In the genomic region with DNA sequence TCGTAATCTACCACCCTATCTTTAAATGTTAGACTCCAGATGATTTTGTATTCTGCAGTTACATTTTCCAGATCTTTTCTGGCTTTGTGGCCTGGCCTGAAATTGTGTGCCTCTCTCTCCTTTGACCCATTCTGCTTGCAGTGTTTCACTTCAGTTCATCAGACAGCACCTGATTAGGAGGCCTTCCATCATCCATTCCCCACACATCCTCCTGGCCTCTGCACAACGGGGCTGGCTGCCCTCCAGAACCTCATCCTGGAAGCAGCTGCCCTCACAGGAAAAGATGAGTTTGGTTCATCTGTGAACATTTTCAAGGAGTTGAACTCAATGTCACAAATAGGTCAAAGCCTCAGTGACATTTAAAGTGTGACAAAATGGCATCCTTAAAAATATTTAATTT, we compare ENCODE assay signal across 27 cellular contexts. TPM values are rescaled to one million over a fixed set of nuclear protein-coding genes. Genes with fewer than 3 reads are reported as not detected.
"Had no signal": no experiment of that assay in that cellular context is flagged by ENCODE, and none has a peak within 500 bp of the region (broad histone marks: within the 10 kb centered on the region; RNA-seq: fewer than 3 reads in every experiment).

No MANE protein-coding gene starts in this region.

- H3K27me3 Mint-ChIP-seq: progenitor cell of endocrine pancreas had no signal

- H3K9me3 Mint-ChIP-seq: activated naive CD4-positive, alpha-beta T cell treated with anti-CD3 and anti-CD28 coated beads, Interleukin-2, amount 50 U/mL, for 24 hours; activated T-helper 2 cell treated with anti-CD3 and anti-CD28 coated beads, Interferon-gamma antibody, Interleukin-2, Interleukin-4, amounts not matched to agents 10 μg/mL and 5 μg/mL and 100 μg/mL, durations not matched to agents 14 hours and 24 hours and 36 hours; mesothelial cell of epicardium; T-helper 2 cell treated with Interferon-gamma antibody and Interleukin-4, amounts not matched to agents 5 μg/mL and 100 μg/mL, for 36 hours; type B pancreatic cell had no signal

- H3K4me3 Mint-ChIP-seq: activated B cell treated with CpG ODN at 0.5 μM for 24 hours; activated CD8-positive, alpha-beta memory T cell treated with anti-CD3 and anti-CD28 coated beads, Interleukin-2, amount 10 ng/mL, durations not matched to agents 7 days and 5 days; activated CD8-positive, alpha-beta T cell treated with anti-CD3 and anti-CD28 coated beads, Interleukin-2, amount 10 ng/mL, durations not matched to agents 7 days and 5 days; activated naive CD4-positive, alpha-beta T cell treated with anti-CD3 and anti-CD28 coated beads, Interleukin-2, amount 50 U/mL, for 24 hours; mesothelial cell of epicardium; naive B cell; stimulated activated effector memory CD8-positive, alpha-beta T cell treated with anti-CD3 and anti-CD28 coated beads, Interleukin-12 subunit alpha, Interleukin-12 subunit beta, amount 100 ng/mL, for 72 hours; stimulated activated naive CD8-positive, alpha-beta T cell treated with anti-CD3 and anti-CD28 coated beads, Interleukin-15, Interleukin-2, amounts not matched to agents 100 ng/mL and 50 ng/mL, for 24 hours; T-helper 2 cell treated with Interferon-gamma antibody and Interleukin-4, amounts not matched to agents 5 μg/mL and 100 μg/mL, for 36 hours; type B pancreatic cell had no signal

- H3K27me3 ChIP-seq: ovary had no signal

- H3K27ac Mint-ChIP-seq: activated B cell treated with CpG ODN at 0.5 μM for 24 hours; activated CD8-positive, alpha-beta memory T cell treated with anti-CD3 and anti-CD28 coated beads, Interleukin-2, amount 10 ng/mL, durations not matched to agents 7 days and 5 days; activated CD8-positive, alpha-beta T cell treated with anti-CD3 and anti-CD28 coated beads, Interleukin-2, amount 10 ng/mL, durations not matched to agents 7 days and 5 days; activated naive CD4-positive, alpha-beta T cell treated with anti-CD3 and anti-CD28 coated beads, Interleukin-2, amount 50 U/mL, for 24 hours; activated T-helper 2 cell treated with anti-CD3 and anti-CD28 coated beads, Interferon-gamma antibody, Interleukin-2, Interleukin-4, amounts not matched to agents 10 μg/mL and 5 μg/mL and 100 μg/mL, durations not matched to agents 14 hours and 24 hours and 36 hours; naive B cell; progenitor cell of endocrine pancreas; stimulated activated effector memory CD8-positive, alpha-beta T cell treated with anti-CD3 and anti-CD28 coated beads, Interleukin-12 subunit alpha, Interleukin-12 subunit beta, amount 100 ng/mL, for 72 hours; stimulated activated naive CD8-positive, alpha-beta T cell treated with anti-CD3 and anti-CD28 coated beads, Interleukin-15, Interleukin-2, amounts not matched to agents 100 ng/mL and 50 ng/mL, for 24 hours; T-helper 2 cell treated with Interferon-gamma antibody and Interleukin-4, amounts not matched to agents 5 μg/mL and 100 μg/mL, for 36 hours; type B pancreatic cell had no signal

- H3K4me1 Mint-ChIP-seq: activated naive CD4-positive, alpha-beta T cell treated with anti-CD3 and anti-CD28 coated beads, Interleukin-2, amount 50 U/mL, for 24 hours had no signal

- H3K4me3 ChIP-seq: colonic mucosa, dorsolateral prefrontal cortex, gastrocnemius medialis, ovary, sigmoid colon, uterus had no signal

- ATAC-seq: activated CD8-positive, alpha-beta memory T cell treated with anti-CD3 and anti-CD28 coated beads, Interleukin-2, amount 10 ng/mL, durations not matched to agents 7 days and 5 days; activated CD8-positive, alpha-beta T cell treated with anti-CD3 and anti-CD28 coated beads, Interleukin-2, amount 10 ng/mL, durations not matched to agents 7 days and 5 days; gastrocnemius medialis; stimulated activated effector memory CD8-positive, alpha-beta T cell treated with anti-CD3 and anti-CD28 coated beads, Interleukin-12 subunit alpha, Interleukin-12 subunit beta, amount 100 ng/mL, for 72 hours had no signal

- H3K36me3 Mint-ChIP-seq: mesothelial cell of epicardium; stimulated activated effector memory CD8-positive, alpha-beta T cell treated with anti-CD3 and anti-CD28 coated beads, Interleukin-12 subunit alpha, Interleukin-12 subunit beta, amount 100 ng/mL, for 72 hours; type B pancreatic cell had no signal

- H3K9me3 ChIP-seq: colonic mucosa, gastrocnemius medialis, ovary, sigmoid colon, thoracic aorta, uterus had no signal

- DNase-seq: activated B cell treated with CpG ODN at 0.5 μM for 24 hours; activated CD8-positive, alpha-beta memory T cell treated with anti-CD3 and anti-CD28 coated beads, Interleukin-2, amount 10 ng/mL, durations not matched to agents 7 days and 5 days; activated CD8-positive, alpha-beta T cell treated with anti-CD3 and anti-CD28 coated beads, Interleukin-2, amount 10 ng/mL, durations not matched to agents 7 days and 5 days; activated T-cell treated with anti-CD3 and anti-CD28 coated beads, Interleukin-2, amount 50 U/mL, for 48 hours; colonic mucosa; effector memory CD4-positive, alpha-beta T cell; gastrocnemius medialis; glutamatergic neuron; mammary epithelial cell; naive B cell; ovary; sigmoid colon; small intestine; stimulated activated CD4-positive, alpha-beta T cell treated with anti-CD3 and anti-CD28 coated beads, Interleukin-4, amount 100 ng/mL, for 24 hours had no signal

- H3K4me1 ChIP-seq: gastrocnemius medialis, uterus had no signal

- H3K27ac ChIP-seq: colonic mucosa, gastrocnemius medialis, ovary, sigmoid colon, uterus had no signal

RNA-seq across cellular contexts. Expression of gene KCNJ3, which starts 4.6 kb away (rescaled TPM):
- total RNA-seq: activated B cell treated with CpG ODN at 0.5 μM for 24 hours; activated CD8-positive, alpha-beta memory T cell treated with anti-CD3 and anti-CD28 coated beads, Interleukin-2, amount 10 ng/mL, durations not matched to agents 7 days and 5 days; activated CD8-positive, alpha-beta T cell treated with anti-CD3 and anti-CD28 coated beads, Interleukin-2, amount 10 ng/mL, durations not matched to agents 7 days and 5 days; activated T-helper 2 cell treated with anti-CD3 and anti-CD28 coated beads, Interferon-gamma antibody, Interleukin-2, Interleukin-4, amounts not matched to agents 10 μg/mL and 5 μg/mL and 100 μg/mL, durations not matched to agents 14 hours and 24 hours and 36 hours; bronchial epithelial cell; mammary epithelial cell; subcutaneous adipose tissue had no signal
- polyA plus RNA-seq: mammary epithelial cell had no signal
